ENCODE assay signal across 9 cellular contexts in the genomic region with DNA sequence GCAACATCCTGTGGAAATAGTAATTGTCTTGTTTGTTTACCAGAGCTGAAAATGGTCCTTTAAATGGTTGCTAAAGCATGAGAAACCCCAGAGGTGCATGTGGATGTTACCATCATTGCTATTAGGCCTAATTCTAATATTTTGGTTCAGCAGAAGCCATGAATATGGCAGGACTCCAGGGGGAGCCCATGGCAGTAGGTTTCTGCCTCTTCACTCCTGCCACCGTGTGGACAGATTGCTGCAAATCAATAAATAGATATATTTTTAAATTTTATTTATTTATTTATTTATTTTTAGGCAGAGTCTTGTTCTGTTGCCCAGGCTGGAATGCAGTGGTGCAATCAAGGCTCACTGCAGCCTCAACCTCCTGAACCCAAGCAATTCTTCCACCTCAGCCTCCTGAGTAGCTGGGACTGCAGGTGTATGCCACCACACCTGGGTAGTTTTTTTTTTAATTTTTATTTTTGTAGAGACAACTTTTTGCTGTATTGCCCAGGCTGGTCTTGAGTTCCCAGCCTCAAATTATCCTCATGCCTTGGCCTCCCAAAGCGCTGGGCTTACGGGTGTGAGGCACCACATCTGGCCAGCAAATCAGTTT. TPM values are rescaled to one million over a fixed set of nuclear protein-coding genes. Genes with fewer than 3 reads are reported as not detected.
DNase-seq lines count a peak whose midpoint lies in the region; ATAC-seq lines count a peak whose summit lies in the region.
"Had no signal": no experiment of that assay in that cellular context is flagged by ENCODE, and none has a peak within 500 bp of the region (broad histone marks: within the 10 kb centered on the region; RNA-seq: fewer than 3 reads in every experiment).

No MANE protein-coding gene starts in this region.

- H3K4me1 ChIP-seq in trophoblast cell (ENCODE audit: control insufficient read depth in 1 of 2, insufficient read depth in 2 of 2, low read length in 2 of 2): no peaks in the 10 kb centered on the region

- no peaks in the 10 kb centered on the region for H3K9me3 ChIP-seq in trophoblast cell (ENCODE audit: insufficient read depth, low read depth, low read length)
- H3K9me3 ChIP-seq: BLaER1 treated with 17β-estradiol and CSF1 and Interleukin-3, amounts not matched to agents 10 nM and 100 nM had no signal

- no peaks in the 10 kb centered on the region for H3K79me1 ChIP-seq in trophoblast cell (ENCODE audit: low read length)

- no CpG with 5 or more reads among the region's 3 CpGs for WGBS in trophoblast cell (ENCODE audit: extremely low coverage, insufficient coverage, insufficient read length)

- H3K36me3 ChIP-seq in trophoblast cell (ENCODE audit: control insufficient read depth in 1 of 2, insufficient read depth in 2 of 2, low read length in 2 of 2): no peaks in the 10 kb centered on the region
- H3K36me3 ChIP-seq: BLaER1 treated with 17β-estradiol and CSF1 and Interleukin-3, amounts not matched to agents 10 nM and 100 nM had no signal

- no peak overlapping the region for H3K18ac ChIP-seq in trophoblast cell (ENCODE audit: low read length)

- H3K27ac ChIP-seq in trophoblast cell (ENCODE audit: low read depth, low read length): no peak overlapping the region
- H3K27ac ChIP-seq: BLaER1 treated with 17β-estradiol and CSF1 and Interleukin-3, amounts not matched to agents 10 nM and 100 nM had no signal

- H2AK5ac ChIP-seq in trophoblast cell (ENCODE audit: low read length): no peak overlapping the region

- no peak overlapping the region for H2BK12ac ChIP-seq in trophoblast cell (ENCODE audit: low read length)

- no peak overlapping the region for H3K4me3 ChIP-seq in trophoblast cell (ENCODE audit: low read depth, low read length)
- H3K4me3 ChIP-seq: BLaER1 treated with 17β-estradiol and CSF1 and Interleukin-3, amounts not matched to agents 10 nM and 100 nM had no signal

- peak; percentile 55 for ATAC-seq in HG02642 (IDR thresholded peaks at IDR 0.05; ENCODE audit: poor library complexity, unreplicated experiment)
- ATAC-seq in GM18858 (IDR thresholded peaks at IDR 0.05; ENCODE audit: unreplicated experiment): no peak

- no peak overlapping the region for H2AFZ ChIP-seq in trophoblast cell (ENCODE audit: insufficient read depth, low read length, poor library complexity)

- no peaks in the 10 kb centered on the region for H3K79me2 ChIP-seq in trophoblast cell (ENCODE audit: control insufficient read depth, insufficient read depth, low read length, poor library complexity)

- no peak overlapping the region for H3K14ac ChIP-seq in trophoblast cell (ENCODE audit: low read length)

- H2BK5ac ChIP-seq in trophoblast cell (ENCODE audit: low read depth, low read length, poor library complexity): no peak overlapping the region

- no peak overlapping the region for H4K8ac ChIP-seq in trophoblast cell (ENCODE audit: low read depth, low read length)

- no peaks in the 10 kb centered on the region for H3K27me3 ChIP-seq in trophoblast cell (ENCODE audit: insufficient read depth, low read length)

- H4K12ac ChIP-seq in trophoblast cell (ENCODE audit: low read depth, low read length): no peak overlapping the region

- peak; percentile 3 for DNase-seq in NCI-H2107 treated with DMSO at 0.1 percent for 48 hours (lab: John Stamatoyannopoulos, UW; ENCODE audit: unreplicated experiment)
- DNase-seq in NCI-H2107 (lab: John Stamatoyannopoulos, UW): no peak
- peak; percentile 66 to 79 for DNase-seq in NCI-H524 (lab: John Stamatoyannopoulos, UW)
- peak; percentile 21 for DNase-seq in activated CD4-positive, alpha-beta T cell treated with anti-CD3 and anti-CD28 coated beads, Interleukin-2, amount 50 U/mL, for 4 hours
- DNase-seq in fibroblast of the conjunctiva (ENCODE audit: low read depth): peak; percentile 75
- peak; percentile 51 to 74 for DNase-seq in trophoblast cell

- no peak overlapping the region for H4K91ac ChIP-seq in trophoblast cell (ENCODE audit: low read depth, low read length)

- no peak overlapping the region for H3K4me2 ChIP-seq in trophoblast cell (ENCODE audit: low read length)

- H2BK120ac ChIP-seq in trophoblast cell (ENCODE audit: insufficient read depth, low read length, poor library complexity): no peak overlapping the region

- no peak overlapping the region for H3K4ac ChIP-seq in trophoblast cell (ENCODE audit: low read depth, low read length)

- H3K9ac ChIP-seq in trophoblast cell (ENCODE audit: low read length): no peak overlapping the region
- H3K9ac ChIP-seq: BLaER1 treated with 17β-estradiol and CSF1 and Interleukin-3, amounts not matched to agents 10 nM and 100 nM had no signal

- H3K23ac ChIP-seq in trophoblast cell (ENCODE audit: low read length): no peak overlapping the region

RNA-seq across cellular contexts. Expression of gene CAPN13, which starts 54.9 kb away (rescaled TPM):
- polyA plus RNA-seq in trophoblast cell (2013): 0.06 and 0.14 TPM in 2 replicates
